In the genomic region with DNA sequence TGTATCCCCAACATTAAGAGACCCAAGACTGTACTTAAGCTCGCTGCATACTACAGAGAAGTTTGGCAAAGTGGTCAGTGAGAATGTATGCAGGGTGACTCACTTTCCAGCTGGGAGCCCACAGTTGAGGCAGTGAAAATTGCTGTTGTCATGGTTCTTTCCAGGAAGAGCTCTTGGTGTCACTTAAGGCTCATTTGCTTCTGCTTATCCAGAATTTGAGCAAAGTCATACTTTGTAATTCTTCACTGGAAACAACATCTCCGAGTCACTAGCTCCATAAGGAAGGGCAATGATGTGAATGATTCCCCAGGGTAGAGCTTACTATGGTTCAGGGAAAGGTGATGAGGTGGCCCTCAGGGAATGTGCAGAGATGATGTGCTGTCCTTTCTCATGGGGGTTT, we compare ENCODE assay signal across 1 cellular context.
TF ChIP-seq lines count a peak whose summit lies in the region.

No MANE protein-coding gene starts in this region.

TF ChIP-seq in K562, 482 proteins besides CTCF, POLR2A, EP300 and RAD21 (continued from another document and continues in another):
- TF ChIP-seq MLX (CRISPR knock-in tag; conservative IDR thresholded peaks at IDR 0.05) (no peak), MEF2D (tag; conservative IDR thresholded peaks at IDR 0.05; ENCODE audit: low read depth) (no peak), PBX2 (CRISPR knock-in tag; IDR thresholded peaks at IDR 0.05; ENCODE audit: low read depth) (no peak), PBX2 (tag; conservative IDR thresholded peaks at IDR 0.05; ENCODE audit: low read depth) (peak; percentile 31; the same call in 1 of the 2 replicates), BDP1 (IDR thresholded peaks at IDR 0.05; ENCODE audit: insufficient read depth, insufficient read length) (no peak), C11orf30 (IDR thresholded peaks at IDR 0.05; ENCODE audit: low read depth) (peak; percentile 45), PTTG1 (tag; IDR thresholded peaks at IDR 0.05; ENCODE audit: low read depth) (no peak), TAF9B (IDR thresholded peaks at IDR 0.05; ENCODE audit: partially characterized antibody) (peak; percentile 18), FOXK2 (conservative IDR thresholded peaks at IDR 0.05 in 1 of 2, IDR thresholded peaks at IDR 0.05 in 1 of 2; ENCODE audit: low read depth in 2 of 2) (no peak), SREBF2 (CRISPR knock-in tag; IDR thresholded peaks at IDR 0.05) (no peak), ZNF639 (CRISPR knock-in tag; conservative IDR thresholded peaks at IDR 0.05 in 1 of 2, IDR thresholded peaks at IDR 0.05 in 1 of 2) (no peak), HDAC2 (IDR thresholded peaks at IDR 0.05) (no peak), MAFK (IDR thresholded peaks at IDR 0.05; ENCODE audit: low read length) (peak; percentile 37; the same call in 1 of the 2 replicates), MAFG (tag; conservative IDR thresholded peaks at IDR 0.05) (peak; percentile 79), CBX5 (IDR thresholded peaks at IDR 0.05; ENCODE audit: borderline replicate concordance, low read depth) (no peak), TBP (optimal IDR thresholded peaks at IDR 0.05; ENCODE audit: low read depth, low read length) (no peak), BRD9 (IDR thresholded peaks at IDR 0.05; ENCODE audit: low read depth, partially characterized antibody) (no peak), ZNF644 (tag; IDR thresholded peaks at IDR 0.05; ENCODE audit: low read depth) (no peak), ZNF57 (CRISPR knock-in tag; IDR thresholded peaks at IDR 0.05) (no peak), STAG1 (CRISPR knock-in tag; IDR thresholded peaks at IDR 0.05; ENCODE audit: borderline replicate concordance) (no peak), ETV6 (IDR thresholded peaks at IDR 0.05; ENCODE audit: borderline replicate concordance in 1 of 2, low read depth in 2 of 2, low read length in 1 of 2) (no peak), ETV6 (CRISPR knock-in tag; IDR thresholded peaks at IDR 0.05; ENCODE audit: borderline replicate concordance) (no peak), MCM7 (IDR thresholded peaks at IDR 0.05) (no peak), SFPQ (IDR thresholded peaks at IDR 0.05; ENCODE audit: low read depth, low read length) (no peak), FOSL1 (tag; conservative IDR thresholded peaks at IDR 0.05) (peak; percentile 75), BACH1 (tag; IDR thresholded peaks at IDR 0.05) (peak; percentile 71; the same call in 1 of the 2 replicates), SUPT5H (IDR thresholded peaks at IDR 0.05) (no peak), REST (CRISPR knock-in tag; IDR thresholded peaks at IDR 0.05; ENCODE audit: low read depth) (no peak), DIDO1 (tag; IDR thresholded peaks at IDR 0.05; ENCODE audit: low read depth) (no peak), ZNF212 (CRISPR knock-in tag; IDR thresholded peaks at IDR 0.05) (no peak), ZNF197 (CRISPR knock-in tag; IDR thresholded peaks at IDR 0.05; ENCODE audit: low read depth) (no peak), HCFC1 (IDR thresholded peaks at IDR 0.05; ENCODE audit: low read depth, low read length) (no peak), ZNF134 (CRISPR knock-in tag; conservative IDR thresholded peaks at IDR 0.05) (no peak), HNRNPH1 (optimal IDR thresholded peaks at IDR 0.05; ENCODE audit: low read depth, low read length) (no peak), TCF15 (CRISPR knock-in tag; IDR thresholded peaks at IDR 0.05) (no peak), ZNF408 (CRISPR knock-in tag; IDR thresholded peaks at IDR 0.05; ENCODE audit: low read depth) (no peak), ADNP (tag; IDR thresholded peaks at IDR 0.05) (no peak), RAD51 (IDR thresholded peaks at IDR 0.05; ENCODE audit: borderline replicate concordance, low read depth) (no peak), GTF2A2 (tag; IDR thresholded peaks at IDR 0.05) (no peak), PHB (CRISPR knock-in tag; IDR thresholded peaks at IDR 0.05) (no peak), ZNF316 (IDR thresholded peaks at IDR 0.05) (peak; percentile 29; the same call in 1 of the 2 replicates), PYGO2 (tag; IDR thresholded peaks at IDR 0.05) (no peak), ZNF695 (CRISPR knock-in tag; IDR thresholded peaks at IDR 0.05) (no peak)
- TF ChIP-seq, protein P1, sequence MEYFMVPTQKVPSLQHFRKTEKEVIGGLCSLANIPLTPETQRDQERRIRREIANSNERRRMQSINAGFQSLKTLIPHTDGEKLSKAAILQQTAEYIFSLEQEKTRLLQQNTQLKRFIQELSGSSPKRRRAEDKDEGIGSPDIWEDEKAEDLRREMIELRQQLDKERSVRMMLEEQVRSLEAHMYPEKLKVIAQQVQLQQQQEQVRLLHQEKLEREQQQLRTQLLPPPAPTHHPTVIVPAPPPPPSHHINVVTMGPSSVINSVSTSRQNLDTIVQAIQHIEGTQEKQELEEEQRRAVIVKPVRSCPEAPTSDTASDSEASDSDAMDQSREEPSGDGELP (CRISPR knock-in tag; IDR thresholded peaks at IDR 0.05; ENCODE audit: borderline replicate concordance): peak; percentile 37; the same call in 1 of the 2 replicates
- TF ChIP-seq, protein P2, sequence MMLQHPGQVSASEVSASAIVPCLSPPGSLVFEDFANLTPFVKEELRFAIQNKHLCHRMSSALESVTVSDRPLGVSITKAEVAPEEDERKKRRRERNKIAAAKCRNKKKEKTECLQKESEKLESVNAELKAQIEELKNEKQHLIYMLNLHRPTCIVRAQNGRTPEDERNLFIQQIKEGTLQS (IDR thresholded peaks at IDR 0.05): peak; percentile 67
- TF ChIP-seq, protein P2 (CRISPR knock-in tag; conservative IDR thresholded peaks at IDR 0.05): no peak
